ENCODE assay signal across 13 cellular contexts in the genomic region with DNA sequence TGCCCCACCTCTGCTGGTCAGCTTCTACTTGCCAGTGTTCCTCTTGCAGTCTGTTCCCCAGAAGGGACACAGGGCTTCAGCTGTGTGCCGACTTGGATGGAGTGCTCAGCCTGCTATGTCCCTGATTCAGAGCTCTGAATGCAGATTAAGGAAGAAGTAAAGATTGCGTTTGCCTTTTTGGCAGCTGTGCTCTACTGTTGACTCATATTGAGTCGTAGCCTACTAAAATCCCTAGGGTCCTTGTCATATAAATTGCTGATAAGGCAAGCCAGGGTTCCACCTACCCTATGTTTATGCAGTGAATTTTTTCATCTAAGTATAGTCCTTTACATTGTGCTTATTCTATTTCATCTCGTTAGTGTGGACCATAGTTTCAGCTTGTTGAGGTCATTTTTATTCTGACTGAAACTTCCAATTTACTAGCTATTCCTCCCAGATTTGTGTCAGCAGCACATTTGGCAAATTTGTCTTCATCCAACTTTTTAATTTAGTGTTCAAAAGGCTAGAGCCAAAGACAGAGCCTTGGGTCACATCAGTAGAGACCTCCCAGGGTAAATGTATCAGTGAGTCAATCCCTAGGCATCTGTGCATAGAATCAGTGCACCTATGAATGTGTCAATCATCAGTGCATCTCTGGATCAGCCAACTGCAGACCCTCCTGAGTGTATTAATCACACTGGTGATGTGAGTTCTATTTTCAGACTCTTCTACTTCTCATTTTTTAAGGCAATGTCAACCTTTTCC. TPM values are rescaled to one million over a fixed set of nuclear protein-coding genes. Genes with fewer than 3 reads are reported as not detected.
A peak's percentile ranks its signal among the peaks of the same experiment; 100 is the strongest.
DNase-seq lines count a peak whose midpoint lies in the region; ATAC-seq and TF ChIP-seq lines count a peak whose summit lies in the region.
"Had no signal": no experiment of that assay in that cellular context is flagged by ENCODE, and none has a peak within 500 bp of the region (broad histone marks: within the 10 kb centered on the region; RNA-seq: fewer than 3 reads in every experiment).

No MANE protein-coding gene starts in this region.

- H3K4me3 Mint-ChIP-seq in glutamatergic neuron (ENCODE audit: unreplicated experiment): no peak overlapping the region
- H3K4me3 Mint-ChIP-seq in activated T-helper 2 cell treated with anti-CD3 and anti-CD28 coated beads, Interferon-gamma antibody, Interleukin-2, Interleukin-4, amounts not matched to agents 10 μg/mL and 5 μg/mL and 100 μg/mL, durations not matched to agents 14 hours and 24 hours and 36 hours (ENCODE audit: low read depth): no peak overlapping the region
- H3K4me3 Mint-ChIP-seq: activated CD4-positive, alpha-beta T cell treated with anti-CD3 and anti-CD28 coated beads, Interleukin-2, amount 10 ng/mL, durations not matched to agents 24 days and 14 days; activated naive CD8-positive, alpha-beta T cell treated with anti-CD3 and anti-CD28 coated beads, Interleukin-2, amount 10 ng/mL, durations not matched to agents 7 days and 5 days had no signal

- H3K9me3 Mint-ChIP-seq in glutamatergic neuron (ENCODE audit: unreplicated experiment): peaks cover 7% of the 10 kb centered on the region
- H3K9me3 Mint-ChIP-seq in activated T-helper 2 cell treated with anti-CD3 and anti-CD28 coated beads, Interferon-gamma antibody, Interleukin-2, Interleukin-4, amounts not matched to agents 10 μg/mL and 5 μg/mL and 100 μg/mL, durations not matched to agents 14 hours and 24 hours and 36 hours: no peaks in the 10 kb centered on the region
- H3K9me3 Mint-ChIP-seq: activated CD4-positive, alpha-beta T cell treated with anti-CD3 and anti-CD28 coated beads, Interleukin-2, amount 10 ng/mL, durations not matched to agents 24 days and 14 days; activated naive CD8-positive, alpha-beta T cell treated with anti-CD3 and anti-CD28 coated beads, Interleukin-2, amount 10 ng/mL, durations not matched to agents 7 days and 5 days had no signal

- peaks cover 41% of the 10 kb centered on the region for H3K4me1 Mint-ChIP-seq in glutamatergic neuron (ENCODE audit: low read depth, unreplicated experiment)
- no peaks in the 10 kb centered on the region for H3K4me1 Mint-ChIP-seq in activated T-helper 2 cell treated with anti-CD3 and anti-CD28 coated beads, Interferon-gamma antibody, Interleukin-2, Interleukin-4, amounts not matched to agents 10 μg/mL and 5 μg/mL and 100 μg/mL, durations not matched to agents 14 hours and 24 hours and 36 hours (ENCODE audit: low read depth)
- H3K4me1 Mint-ChIP-seq: activated CD4-positive, alpha-beta T cell treated with anti-CD3 and anti-CD28 coated beads, Interleukin-2, amount 10 ng/mL, durations not matched to agents 24 days and 14 days; activated naive CD8-positive, alpha-beta T cell treated with anti-CD3 and anti-CD28 coated beads, Interleukin-2, amount 10 ng/mL, durations not matched to agents 7 days and 5 days had no signal

- ATAC-seq in HG02798 (IDR thresholded peaks at IDR 0.05; ENCODE audit: poor library complexity, unreplicated experiment): no peak

- intact Hi-C loops in activated T-helper 2 cell treated with anti-CD3 and anti-CD28 coated beads, Interferon-gamma antibody, Interleukin-2, Interleukin-4, amounts not matched to agents 10 μg/mL and 5 μg/mL and 100 μg/mL, durations not matched to agents 14 hours and 24 hours and 36 hours (cut with micrococcal nuclease): no loop called here

- DNase-seq in DMS 273 (lab: John Stamatoyannopoulos, UW; ENCODE audit: unreplicated experiment): peak; percentile 19
- DNase-seq in DMS 273 treated with DMSO at 0.1 percent for 48 hours (lab: John Stamatoyannopoulos, UW): no peak
- DNase-seq in SJSA1 (ENCODE audit: low read depth in 1 of 2, low spot score in 2 of 2): peak; percentile 60 to 68
- no peak for DNase-seq in glutamatergic neuron
- peak; percentile 81 for DNase-seq in stromal cell of bone marrow (ENCODE audit: low read depth)
- no peak for DNase-seq in activated gamma-delta T cell treated with Interleukin-2 at 50 U/mL for 16 hours
- DNase-seq in activated T-helper 2 cell treated with anti-CD3 and anti-CD28 coated beads, Interferon-gamma antibody, Interleukin-2, Interleukin-4, amounts not matched to agents 10 μg/mL and 5 μg/mL and 100 μg/mL, durations not matched to agents 14 hours and 24 hours and 36 hours (ENCODE audit: low spot score): no peak
- DNase-seq: activated CD4-positive, alpha-beta T cell treated with anti-CD3 and anti-CD28 coated beads, Interleukin-2, amount 10 ng/mL, durations not matched to agents 24 days and 14 days; activated naive CD8-positive, alpha-beta T cell treated with anti-CD3 and anti-CD28 coated beads, Interleukin-2, amount 10 ng/mL, durations not matched to agents 7 days and 5 days; kidney glomerular epithelial cell; NCI-H1105 treated with DMSO at 0.1 percent for 48 hours had no signal

- no peak for TF ChIP-seq CTCF in glutamatergic neuron (IDR thresholded peaks at IDR 0.05; ENCODE audit: partially characterized antibody, unreplicated experiment)

- H3K9me3 ChIP-seq in SJSA1 (replicated peaks): no peaks in the 10 kb centered on the region

- H3K27me3 Mint-ChIP-seq in glutamatergic neuron (ENCODE audit: unreplicated experiment): peaks cover 2% of the 10 kb centered on the region
- H3K27me3 Mint-ChIP-seq in activated T-helper 2 cell treated with anti-CD3 and anti-CD28 coated beads, Interferon-gamma antibody, Interleukin-2, Interleukin-4, amounts not matched to agents 10 μg/mL and 5 μg/mL and 100 μg/mL, durations not matched to agents 14 hours and 24 hours and 36 hours (ENCODE audit: low read depth): peaks cover 17% of the 10 kb centered on the region

- peak overlapping the region; percentile 74 for H3K27ac Mint-ChIP-seq in glutamatergic neuron (ENCODE audit: unreplicated experiment)
- no peak overlapping the region for H3K27ac Mint-ChIP-seq in activated T-helper 2 cell treated with anti-CD3 and anti-CD28 coated beads, Interferon-gamma antibody, Interleukin-2, Interleukin-4, amounts not matched to agents 10 μg/mL and 5 μg/mL and 100 μg/mL, durations not matched to agents 14 hours and 24 hours and 36 hours
- H3K27ac Mint-ChIP-seq: activated CD4-positive, alpha-beta T cell treated with anti-CD3 and anti-CD28 coated beads, Interleukin-2, amount 10 ng/mL, durations not matched to agents 24 days and 14 days; activated naive CD8-positive, alpha-beta T cell treated with anti-CD3 and anti-CD28 coated beads, Interleukin-2, amount 10 ng/mL, durations not matched to agents 7 days and 5 days had no signal

- H3K27ac ChIP-seq in SJSA1: peak overlapping the region; percentile 22
- H3K27ac ChIP-seq: 22Rv1 had no signal

- no peaks in the 10 kb centered on the region for H3K36me3 ChIP-seq in SJSA1

- H3K27me3 ChIP-seq in SJSA1 (replicated peaks): no peaks in the 10 kb centered on the region

- peaks cover 17% of the 10 kb centered on the region for H3K36me3 Mint-ChIP-seq in glutamatergic neuron (ENCODE audit: unreplicated experiment)
- no peaks in the 10 kb centered on the region for H3K36me3 Mint-ChIP-seq in activated T-helper 2 cell treated with anti-CD3 and anti-CD28 coated beads, Interferon-gamma antibody, Interleukin-2, Interleukin-4, amounts not matched to agents 10 μg/mL and 5 μg/mL and 100 μg/mL, durations not matched to agents 14 hours and 24 hours and 36 hours (ENCODE audit: low read depth)
- H3K36me3 Mint-ChIP-seq: activated naive CD8-positive, alpha-beta T cell treated with anti-CD3 and anti-CD28 coated beads, Interleukin-2, amount 10 ng/mL, durations not matched to agents 7 days and 5 days had no signal

- peaks cover 35% of the 10 kb centered on the region for H3K4me1 ChIP-seq in SJSA1 (replicated peaks)

- H3K4me3 ChIP-seq in SJSA1: no peak overlapping the region

RNA-seq across cellular contexts. Expression of a gene that starts 31.9 kb away (rescaled TPM):
- 6.1 and 17.0 TPM in 2 replicates for total RNA-seq in SJSA1 (2014; rRNA removed; shearing (Covaris generic))
- 11.0 TPM for total RNA-seq in glutamatergic neuron (ENCODE audit: unreplicated experiment)
- 0.11 and 0.14 TPM in 2 replicates for total RNA-seq in activated T-helper 2 cell treated with anti-CD3 and anti-CD28 coated beads, Interferon-gamma antibody, Interleukin-2, Interleukin-4, amounts not matched to agents 10 μg/mL and 5 μg/mL and 100 μg/mL, durations not matched to agents 14 hours and 24 hours and 36 hours

Comparison
In these comparisons a context has a peak if more than half of its experiments do, and no peak if none do; other contexts are left out.
1. DNase-seq: peak in DMS 273 (single experiment), SJSA1 (2 of 2) and stromal cell of bone marrow (single experiment); none in DMS 273 treated with DMSO at 0.1 percent for 48 hours (single experiment), glutamatergic neuron (single experiment), activated gamma-delta T cell treated with Interleukin-2 at 50 U/mL for 16 hours (single experiment) and activated T-helper 2 cell treated with anti-CD3 and anti-CD28 coated beads, Interferon-gamma antibody, Interleukin-2, Interleukin-4, amounts not matched to agents 10 μg/mL and 5 μg/mL and 100 μg/mL, durations not matched to agents 14 hours and 24 hours and 36 hours (single experiment).